Comparison of ENCODE assay signal across 18 cellular contexts in the genomic region with DNA sequence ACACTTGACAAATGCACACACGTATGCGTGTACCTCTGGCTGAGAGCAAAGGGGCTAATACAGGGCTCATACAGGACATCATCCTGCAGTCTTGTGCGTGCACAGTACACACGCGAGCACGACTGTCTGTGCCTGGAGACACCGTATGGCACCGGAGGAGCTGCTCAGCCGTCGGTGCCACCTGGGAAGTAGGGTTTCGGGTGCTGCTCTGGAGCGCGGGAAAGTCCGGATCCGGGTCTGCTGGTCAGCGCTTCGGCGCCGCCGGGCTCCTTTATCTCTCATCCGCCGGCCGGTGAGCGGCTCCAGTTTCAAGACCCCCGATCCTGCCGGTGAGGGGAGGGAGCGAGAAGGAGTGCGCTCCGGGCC. TPM values are rescaled to one million over a fixed set of nuclear protein-coding genes. Genes with fewer than 3 reads are reported as not detected.
DNase-seq lines count a peak whose midpoint lies in the region; ATAC-seq and TF ChIP-seq lines count a peak whose summit lies in the region.
"Had no signal": no experiment of that assay in that cellular context is flagged by ENCODE, and none has a peak within 500 bp of the region (broad histone marks: within the 10 kb centered on the region; RNA-seq: fewer than 3 reads in every experiment).

No MANE protein-coding gene starts in this region.

- H3K9me3 ChIP-seq in HUES64 (ENCODE audit: insufficient read depth, low read depth, low read length) (no peaks in the 10 kb centered on the region), neuronal stem cell (replicated peaks in 1 of 2; ENCODE audit: control insufficient read depth in 2 of 2, insufficient read depth in 1 of 2, low read depth in 1 of 2, low read length in 2 of 2) (peaks cover 2 to 9% of the 10 kb centered on the region in 2 donors)
- H3K9me3 ChIP-seq: spleen, suprapubic skin had no signal

- H3K14ac ChIP-seq in neuronal stem cell (ENCODE audit: low read length), result no peak overlapping the region

- peak overlapping the region; percentile 5 for H3K23ac ChIP-seq in neuronal stem cell (ENCODE audit: low read depth, low read length, poor library complexity)

- H3K4me1 ChIP-seq in HUES64 (ENCODE audit: insufficient read depth, low read length) (peaks cover 24% of the 10 kb centered on the region), neuronal stem cell (ENCODE audit: control insufficient read depth in 2 of 2, insufficient read depth in 1 of 2, low read depth in 1 of 2, low read length in 2 of 2) (peaks cover 11 to 21% of the 10 kb centered on the region in 2 donors)

- H3K36me3 ChIP-seq in HUES64 (ENCODE audit: insufficient read depth, low read length) (no peaks in the 10 kb centered on the region), neuronal stem cell (replicated peaks in 1 of 2; ENCODE audit: control insufficient read depth in 2 of 2, insufficient read depth in 2 of 2, low read length in 2 of 2) (no peaks in the 10 kb centered on the region)
- H3K36me3 ChIP-seq: spleen, suprapubic skin had no signal

- H3K4me3 ChIP-seq in HUES64 (ENCODE audit: low read length) (peak overlapping the region; percentile 33), neuronal stem cell (ENCODE audit: low read length in 2 of 2) (no peak overlapping the region)

- ATAC-seq in GM18858 (IDR thresholded peaks at IDR 0.05; ENCODE audit: unreplicated experiment), result no peak
- ATAC-seq: left lobe of liver had no signal

- H3K4me1 Mint-ChIP-seq in T-helper 1 cell treated with Interleukin-12 subunit alpha and Interleukin-12 subunit beta and Interleukin-4 antibody, amounts not matched to agents 30 μg/mL and 1 μg/mL, for 36 hours (ENCODE audit: low read depth), result peaks cover 4% of the 10 kb centered on the region
- H3K4me1 Mint-ChIP-seq in endothelial cell (ENCODE audit: unreplicated experiment) (peaks cover 37% of the 10 kb centered on the region), mesothelial cell of epicardium (peaks cover 17% of the 10 kb centered on the region)

- H3K27ac Mint-ChIP-seq in T-helper 1 cell treated with Interleukin-12 subunit alpha and Interleukin-12 subunit beta and Interleukin-4 antibody, amounts not matched to agents 30 μg/mL and 1 μg/mL, for 36 hours, result peak overlapping the region; percentile 15
- no peak overlapping the region for H3K27ac Mint-ChIP-seq in endothelial cell (ENCODE audit: unreplicated experiment)
- H3K27ac Mint-ChIP-seq in mesothelial cell of epicardium, result no peak overlapping the region
- H3K27ac Mint-ChIP-seq: activated CD8-positive, alpha-beta T cell treated with anti-CD3 and anti-CD28 coated beads for 36 hours had no signal

- peaks cover 99% of the 10 kb centered on the region for H3K27me3 Mint-ChIP-seq in T-helper 1 cell treated with Interleukin-12 subunit alpha and Interleukin-12 subunit beta and Interleukin-4 antibody, amounts not matched to agents 30 μg/mL and 1 μg/mL, for 36 hours (ENCODE audit: low read depth)
- H3K27me3 Mint-ChIP-seq in endothelial cell (ENCODE audit: unreplicated experiment) (peaks cover 15% of the 10 kb centered on the region), mesothelial cell of epicardium (ENCODE audit: low read depth) (peaks cover 97% of the 10 kb centered on the region)

- H3K36me3 Mint-ChIP-seq in T-helper 1 cell treated with Interleukin-12 subunit alpha and Interleukin-12 subunit beta and Interleukin-4 antibody, amounts not matched to agents 30 μg/mL and 1 μg/mL, for 36 hours (ENCODE audit: low read depth), result no peaks in the 10 kb centered on the region
- H3K36me3 Mint-ChIP-seq in endothelial cell (ENCODE audit: low read depth, unreplicated experiment) (peaks cover 4% of the 10 kb centered on the region), mesothelial cell of epicardium (no peaks in the 10 kb centered on the region)

- H4K8ac ChIP-seq in neuronal stem cell (ENCODE audit: low read depth, low read length), result no peak overlapping the region

- no peak overlapping the region for H2BK15ac ChIP-seq in neuronal stem cell (ENCODE audit: low read length)

- no peaks in the 10 kb centered on the region for H3K9me3 Mint-ChIP-seq in T-helper 1 cell treated with Interleukin-12 subunit alpha and Interleukin-12 subunit beta and Interleukin-4 antibody, amounts not matched to agents 30 μg/mL and 1 μg/mL, for 36 hours
- H3K9me3 Mint-ChIP-seq in endothelial cell (ENCODE audit: unreplicated experiment), result no peaks in the 10 kb centered on the region
- H3K9me3 Mint-ChIP-seq in mesothelial cell of epicardium, result no peaks in the 10 kb centered on the region
- H3K9me3 Mint-ChIP-seq: activated CD8-positive, alpha-beta T cell treated with anti-CD3 and anti-CD28 coated beads for 36 hours had no signal

- H3K4ac ChIP-seq in neuronal stem cell (ENCODE audit: low read length), result no peak overlapping the region

- H3K27me3 ChIP-seq in HUES64 (ENCODE audit: insufficient read depth, low read length), result peaks cover 89% of the 10 kb centered on the region
- peaks cover 36 to 96% (median 75%) of the 10 kb centered on the region in 3 experiments for H3K27me3 ChIP-seq in neuronal stem cell (ENCODE audit: control insufficient read depth in 3 of 3, insufficient read depth in 3 of 3, low read depth in 1 of 3, low read length in 3 of 3)

- H4K91ac ChIP-seq in neuronal stem cell (ENCODE audit: low read depth, low read length, poor library complexity), result no peak overlapping the region

- no peak overlapping the region for H2AK5ac ChIP-seq in neuronal stem cell (ENCODE audit: low read depth, low read length)

- H3K9ac ChIP-seq in HUES64 (ENCODE audit: low read depth, low read length) (no peak overlapping the region), neuronal stem cell (ENCODE audit: low read depth, low read length, poor library complexity) (no peak overlapping the region)

- no peak overlapping the region for H3K4me3 Mint-ChIP-seq in T-helper 1 cell treated with Interleukin-12 subunit alpha and Interleukin-12 subunit beta and Interleukin-4 antibody, amounts not matched to agents 30 μg/mL and 1 μg/mL, for 36 hours
- H3K4me3 Mint-ChIP-seq in endothelial cell (ENCODE audit: unreplicated experiment) (peak overlapping the region; percentile 34), mesothelial cell of epicardium (no peak overlapping the region)

- H2BK5ac ChIP-seq in neuronal stem cell (ENCODE audit: low read length), result no peak overlapping the region

- H2AFZ ChIP-seq in neuronal stem cell (ENCODE audit: low read length), result peak overlapping the region; percentile 88

- no peak for TF ChIP-seq CTCF in endothelial cell (IDR thresholded peaks at IDR 0.05; ENCODE audit: unreplicated experiment)
- TF ChIP-seq CTCF in mesothelial cell of epicardium (IDR thresholded peaks at IDR 0.05; ENCODE audit: unreplicated experiment), result no peak

- no peak overlapping the region for H2BK12ac ChIP-seq in neuronal stem cell (ENCODE audit: low read length)

- no peak overlapping the region for H2BK120ac ChIP-seq in neuronal stem cell (ENCODE audit: low read depth, low read length)

- 2% methylated on average over 28 of the region's 29 CpGs for WGBS in HUES64
- no CpG with 5 or more reads among the region's 29 CpGs for WGBS in neuronal stem cell (ENCODE audit: extremely low coverage in 2 of 2, insufficient read length in 2 of 2, insufficient replicate concordance in 1 of 2), 2 donors

- H3K18ac ChIP-seq in neuronal stem cell (ENCODE audit: low read length), result no peak overlapping the region

- H3K27ac ChIP-seq in HUES64 (ENCODE audit: low read depth, low read length) (no peak overlapping the region), neuronal stem cell (replicated peaks; ENCODE audit: low read length) (no peak overlapping the region)
- H3K27ac ChIP-seq: RWPE1, spleen, suprapubic skin had no signal

- DNase-seq in T-helper 1 cell, result no peak
- DNase-seq in endothelial cell (ENCODE audit: low spot score), result no peak
- DNase-seq in neuronal stem cell (ENCODE audit: low spot score), result no peak
- DNase-seq in mesothelial cell of epicardium (ENCODE audit: low spot score in 2 of 2, unreplicated experiment in 2 of 2), result no peak
- DNase-seq in KG1 (lab: John Stamatoyannopoulos, UW), result no peak
- DNase-seq: cerebellar nuclear complex, Karpas-422, NCI-H1694 treated with DMSO at 0.1 percent for 48 hours, NCI-H526, T-helper 9 cell had no signal

- no peak overlapping the region for H3K4me2 ChIP-seq in neuronal stem cell (ENCODE audit: insufficient read depth, low read length, poor library complexity, severe bottlenecking)

- H3K79me1 ChIP-seq in neuronal stem cell (ENCODE audit: low read depth, low read length), result no peaks in the 10 kb centered on the region

RNA-seq across cellular contexts. Expression of gene FOXL2, which starts 9.3 kb away (rescaled TPM):
- polyA plus RNA-seq in HUES64 (2013, experiment 1 of 2), result 0.55 TPM
- polyA plus RNA-seq in HUES64 (2013, experiment 2 of 2), result 0.89 TPM
- 6.8 TPM for total RNA-seq in endothelial cell (ENCODE audit: unreplicated experiment)
- 0.04 TPM for polyA plus RNA-seq in neuronal stem cell (2013, experiment 1 of 2)
- 0.04 TPM for polyA plus RNA-seq in neuronal stem cell (2013, experiment 2 of 2)
- total RNA-seq in mesothelial cell of epicardium, result not detected in 3 replicates
- total RNA-seq: activated CD8-positive, alpha-beta T cell treated with anti-CD3 and anti-CD28 coated beads for 36 hours; spleen had no signal
- polyA plus RNA-seq: spleen had no signal

RNA-seq across cellular contexts. Expression of gene FOXL2NB, which starts 9.3 kb away (rescaled TPM):
- polyA plus RNA-seq in HUES64 (2013, experiment 1 of 2), result 0.70 TPM
- polyA plus RNA-seq in HUES64 (2013, experiment 2 of 2), result 0.70 TPM
- total RNA-seq in endothelial cell (ENCODE audit: unreplicated experiment), result 13.2 TPM
- 0.01 TPM for polyA plus RNA-seq in neuronal stem cell (2013, experiment 1 of 2)
- not detected for polyA plus RNA-seq in neuronal stem cell (2013, experiment 2 of 2)
- total RNA-seq in mesothelial cell of epicardium, result not detected in 3 replicates
- total RNA-seq: activated CD8-positive, alpha-beta T cell treated with anti-CD3 and anti-CD28 coated beads for 36 hours; left lobe of liver; spleen had no signal

Comparison
In these comparisons a context has a peak if more than half of its experiments do, and no peak if none do; other contexts are left out.
1. RNA of gene FOXL2NB, which starts 9.3 kb away (total RNA-seq): 13.2 TPM in endothelial cell (single experiment); not detected in mesothelial cell of epicardium; every median in the first group is over 10 times any median in the second.